ENCODE assay signal across 12 cellular contexts in genomic region chr13:80141114-80141849, GRCh38.
DNase-seq lines count a peak whose midpoint lies in the region; ATAC-seq and TF ChIP-seq lines count a peak whose summit lies in the region.
"Had no signal": no experiment of that assay in that cellular context is flagged by ENCODE, and none has a peak within 500 bp of the region (broad histone marks: within the 10 kb centered on the region; RNA-seq: fewer than 3 reads in every experiment).

No MANE protein-coding gene starts in this region.

- ATAC-seq in left lobe of liver, result peak; percentile 46
- ATAC-seq in GM21576 (IDR thresholded peaks at IDR 0.05; ENCODE audit: unreplicated experiment), result no peak
- no peak for ATAC-seq in GM21717 (IDR thresholded peaks at IDR 0.05; ENCODE audit: unreplicated experiment)
- ATAC-seq: stimulated activated effector memory CD8-positive, alpha-beta T cell treated with anti-CD3 and anti-CD28 coated beads, Interleukin-12 subunit alpha, Interleukin-12 subunit beta, amount 100 ng/mL, for 72 hours had no signal

- no peak for TF ChIP-seq EP300 in stomach (IDR thresholded peaks at IDR 0.05)

- H3K27ac ChIP-seq in stomach, result peak overlapping the region in 1 of 5 donors; percentile 21
- H3K27ac ChIP-seq in Peyer's patch, result no peak overlapping the region
- H3K27ac ChIP-seq: neutrophil had no signal

- H3K4me3 ChIP-seq in choroid plexus epithelial cell (ENCODE audit: low read depth, low read length) (no peak overlapping the region), stomach (no peak overlapping the region), Peyer's patch (no peak overlapping the region)

- H3K4me1 ChIP-seq in stomach (peaks cover 0 to 19% (median 8%) of the 10 kb centered on the region in 4 donors), Peyer's patch (peaks cover 0 to 10% (median 0%) of the 10 kb centered on the region in 4 donors)

- peak; percentile 21 for DNase-seq in LHCN-M2 (ENCODE audit: low read depth)
- DNase-seq in choroid plexus epithelial cell (ENCODE audit: low read depth), result peak; percentile 91
- DNase-seq in left lobe of liver (ENCODE audit: low spot score), result no peak
- peak; percentile 36 for DNase-seq in stomach
- DNase-seq in SK-N-DZ (ENCODE audit: low spot score), result no peak
- no peak for DNase-seq in Peyer's patch
- DNase-seq: DMS153, SHP77 had no signal

- intact Hi-C loops in stomach (cut with DNase I; ENCODE audit: low total_unique reads), result no loop called here

- TF ChIP-seq CTCF in choroid plexus epithelial cell (conservative IDR thresholded peaks at IDR 0.05; ENCODE audit: low read depth, low read length) (peak; percentile 10), stomach (IDR thresholded peaks at IDR 0.05) (no peak), Peyer's patch (IDR thresholded peaks at IDR 0.05) (no peak)

- 37 to 57% (median 53%) methylated on average over 7 of the region's 7 CpGs for WGBS in stomach, 5 donors

- no peaks in the 10 kb centered on the region for H3K36me3 ChIP-seq in stomach
- H3K36me3 ChIP-seq in Peyer's patch, result no peaks in the 10 kb centered on the region
- H3K36me3 ChIP-seq: neutrophil had no signal

- TF ChIP-seq POLR2A in stomach (IDR thresholded peaks at IDR 0.05), result no peak
- no peak for TF ChIP-seq POLR2A in Peyer's patch (IDR thresholded peaks at IDR 0.05)

- H3K27me3 ChIP-seq in stomach, result no peaks in the 10 kb centered on the region
- no peaks in the 10 kb centered on the region for H3K27me3 ChIP-seq in Peyer's patch
- H3K27me3 ChIP-seq: neutrophil had no signal

- H3K9me3 ChIP-seq in stomach (no peaks in the 10 kb centered on the region), Peyer's patch (no peaks in the 10 kb centered on the region)
- H3K9me3 ChIP-seq: neutrophil had no signal

Comparison
In these comparisons a context has a peak if more than half of its experiments do, and no peak if none do; other contexts are left out.
1. DNase-seq: peak in LHCN-M2 (single experiment), choroid plexus epithelial cell (single experiment) and stomach (single experiment); none in left lobe of liver (single experiment), SK-N-DZ (single experiment) and Peyer's patch (0 of 3).